16 cellular contexts compared by ENCODE assay signal in the genomic region with DNA sequence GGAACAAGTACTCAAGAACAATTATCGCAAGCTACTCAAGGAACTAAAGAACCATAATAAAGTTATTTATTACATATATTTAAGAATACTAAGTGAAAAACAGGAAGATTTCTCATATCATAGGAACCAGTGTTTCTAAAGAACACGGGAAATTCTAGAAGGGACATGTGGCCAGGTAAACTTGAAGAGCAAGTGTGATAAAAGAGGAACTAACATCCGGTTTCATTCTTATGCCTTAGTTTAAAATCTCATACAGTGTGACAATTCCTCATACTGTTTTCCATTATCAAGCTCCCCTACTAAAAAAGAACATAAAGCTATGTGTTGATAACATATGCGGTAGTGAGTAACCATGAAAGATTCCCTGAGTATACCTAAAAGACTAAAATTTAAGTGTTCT. TPM values are rescaled to one million over a fixed set of nuclear protein-coding genes. Genes with fewer than 3 reads are reported as not detected.
DNase-seq lines count a peak whose midpoint lies in the region; ATAC-seq, FAIRE-seq and TF ChIP-seq lines count a peak whose summit lies in the region.
"Had no signal": no experiment of that assay in that cellular context is flagged by ENCODE, and none has a peak within 500 bp of the region (broad histone marks: within the 10 kb centered on the region; RNA-seq: fewer than 3 reads in every experiment).

No MANE protein-coding gene starts in this region.

- H3K27me3 ChIP-seq in GM06990 (replicated peaks; ENCODE audit: control insufficient read depth, insufficient read depth, low read length) = no peaks in the 10 kb centered on the region
- H3K27me3 ChIP-seq: MG63, upper lobe of right lung had no signal

- DNase-seq in GM06990 (ENCODE audit: extremely low read depth, insufficient read length) (peak; percentile 37), NB4 (ENCODE audit: low read depth) (peak; percentile 18), NCI-H1092 treated with DMSO at 0.1 percent for 48 hours (lab: John Stamatoyannopoulos, UW) (no peak), dermis blood vessel endothelial cell (no peak)
- DNase-seq: amygdala; CD8-positive, alpha-beta memory T cell; mesendoderm; MG63; nucleus accumbens; SHP77; stimulated activated naive CD4-positive, alpha-beta T cell treated with Interleukin-2 at 50 U/mL for 16 hours; upper lobe of right lung had no signal

- H3K4me3 ChIP-seq in GM06990 (replicated peaks; ENCODE audit: low read depth, low read length) (no peak overlapping the region), NB4 (ENCODE audit: low read depth, low read length) (no peak overlapping the region)
- H3K4me3 ChIP-seq: MG63, upper lobe of right lung had no signal

- peak; percentile 41 for ATAC-seq in GM18858 (IDR thresholded peaks at IDR 0.05; ENCODE audit: unreplicated experiment)
- no peak for ATAC-seq in HG02884 (IDR thresholded peaks at IDR 0.05; ENCODE audit: unreplicated experiment)
- ATAC-seq: upper lobe of right lung had no signal

- FAIRE-seq in colon (lab: Jason Lieb, UNC) = peak; percentile 74
- FAIRE-seq: HTR-8/SVneo had no signal

- TF ChIP-seq CTCF in GM06990 (IDR thresholded peaks at IDR 0.05; ENCODE audit: insufficient read depth, low read length, poor library complexity, severe bottlenecking) = no peak
- TF ChIP-seq CTCF in NB4 (IDR thresholded peaks at IDR 0.05; ENCODE audit: low read depth, low read length) = no peak

- peaks cover 2% of the 10 kb centered on the region for H3K36me3 ChIP-seq in GM06990 (ENCODE audit: control insufficient read depth, insufficient read depth, low read length)

- TF ChIP-seq POLR2A in NB4 (IDR thresholded peaks at IDR 0.05; ENCODE audit: extremely low read depth, insufficient read length) = no peak

RNA-seq across cellular contexts. Expression of gene GPCPD1, which starts 24.1 kb away (rescaled TPM):
- total RNA-seq in dermis blood vessel endothelial cell = 17.2 and 20.1 TPM in 2 replicates

Comparison
In these comparisons a context has a peak if more than half of its experiments do, and no peak if none do; other contexts are left out.
1. DNase-seq: peak in GM06990 (single experiment) and NB4 (single experiment); none in NCI-H1092 treated with DMSO at 0.1 percent for 48 hours (single experiment) and dermis blood vessel endothelial cell (single experiment).